Comparison of ENCODE assay signal across 1 cellular context in genomic region chr15:90718232-90718631, GRCh38.
TF ChIP-seq lines count a peak whose summit lies in the region.

No MANE protein-coding gene starts in this region.

TF ChIP-seq in K562, 482 proteins besides CTCF, POLR2A, EP300 and RAD21 (continued from another document):
- TF ChIP-seq PBX2 (CRISPR knock-in tag; IDR thresholded peaks at IDR 0.05; ENCODE audit: low read depth): no peak
- peak; percentile 45; the same call in 1 of the 2 replicates for TF ChIP-seq PBX2 (tag; conservative IDR thresholded peaks at IDR 0.05; ENCODE audit: low read depth)
- TF ChIP-seq FUS (optimal IDR thresholded peaks at IDR 0.05; ENCODE audit: low read depth, low read length): no peak
- TF ChIP-seq PKNOX1 (IDR thresholded peaks at IDR 0.05): peak; percentile 93
- TF ChIP-seq FOXA1 (IDR thresholded peaks at IDR 0.05; ENCODE audit: borderline replicate concordance): no peak
